In the genomic region with DNA sequence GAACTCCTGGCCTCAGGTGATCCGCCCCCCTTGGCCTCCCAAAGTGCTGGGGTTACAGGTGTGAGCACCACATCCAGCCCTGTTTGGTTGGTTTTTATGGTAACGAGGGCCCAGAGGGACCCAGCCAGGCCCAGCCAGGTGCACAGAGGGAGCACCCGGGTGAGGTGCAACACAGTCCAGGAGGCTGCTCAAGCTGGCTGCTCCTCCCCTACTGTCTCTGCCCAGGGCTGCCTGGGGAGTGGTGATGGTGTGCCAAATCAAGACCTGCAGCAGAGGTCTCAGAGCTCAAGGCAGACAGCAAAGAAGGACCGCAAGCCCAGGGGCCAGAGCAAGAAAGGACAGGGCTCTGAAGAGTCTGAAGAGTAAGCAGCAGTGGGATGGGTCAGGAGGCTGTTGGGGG, we compare ENCODE assay signal across 1 cellular context.
TF ChIP-seq lines count a peak whose summit lies in the region.

No MANE protein-coding gene starts in this region.

TF ChIP-seq in GM23338, 12 proteins besides CTCF, POLR2A, EP300 and RAD21 (continued from another document):
- TF ChIP-seq, protein P1, sequence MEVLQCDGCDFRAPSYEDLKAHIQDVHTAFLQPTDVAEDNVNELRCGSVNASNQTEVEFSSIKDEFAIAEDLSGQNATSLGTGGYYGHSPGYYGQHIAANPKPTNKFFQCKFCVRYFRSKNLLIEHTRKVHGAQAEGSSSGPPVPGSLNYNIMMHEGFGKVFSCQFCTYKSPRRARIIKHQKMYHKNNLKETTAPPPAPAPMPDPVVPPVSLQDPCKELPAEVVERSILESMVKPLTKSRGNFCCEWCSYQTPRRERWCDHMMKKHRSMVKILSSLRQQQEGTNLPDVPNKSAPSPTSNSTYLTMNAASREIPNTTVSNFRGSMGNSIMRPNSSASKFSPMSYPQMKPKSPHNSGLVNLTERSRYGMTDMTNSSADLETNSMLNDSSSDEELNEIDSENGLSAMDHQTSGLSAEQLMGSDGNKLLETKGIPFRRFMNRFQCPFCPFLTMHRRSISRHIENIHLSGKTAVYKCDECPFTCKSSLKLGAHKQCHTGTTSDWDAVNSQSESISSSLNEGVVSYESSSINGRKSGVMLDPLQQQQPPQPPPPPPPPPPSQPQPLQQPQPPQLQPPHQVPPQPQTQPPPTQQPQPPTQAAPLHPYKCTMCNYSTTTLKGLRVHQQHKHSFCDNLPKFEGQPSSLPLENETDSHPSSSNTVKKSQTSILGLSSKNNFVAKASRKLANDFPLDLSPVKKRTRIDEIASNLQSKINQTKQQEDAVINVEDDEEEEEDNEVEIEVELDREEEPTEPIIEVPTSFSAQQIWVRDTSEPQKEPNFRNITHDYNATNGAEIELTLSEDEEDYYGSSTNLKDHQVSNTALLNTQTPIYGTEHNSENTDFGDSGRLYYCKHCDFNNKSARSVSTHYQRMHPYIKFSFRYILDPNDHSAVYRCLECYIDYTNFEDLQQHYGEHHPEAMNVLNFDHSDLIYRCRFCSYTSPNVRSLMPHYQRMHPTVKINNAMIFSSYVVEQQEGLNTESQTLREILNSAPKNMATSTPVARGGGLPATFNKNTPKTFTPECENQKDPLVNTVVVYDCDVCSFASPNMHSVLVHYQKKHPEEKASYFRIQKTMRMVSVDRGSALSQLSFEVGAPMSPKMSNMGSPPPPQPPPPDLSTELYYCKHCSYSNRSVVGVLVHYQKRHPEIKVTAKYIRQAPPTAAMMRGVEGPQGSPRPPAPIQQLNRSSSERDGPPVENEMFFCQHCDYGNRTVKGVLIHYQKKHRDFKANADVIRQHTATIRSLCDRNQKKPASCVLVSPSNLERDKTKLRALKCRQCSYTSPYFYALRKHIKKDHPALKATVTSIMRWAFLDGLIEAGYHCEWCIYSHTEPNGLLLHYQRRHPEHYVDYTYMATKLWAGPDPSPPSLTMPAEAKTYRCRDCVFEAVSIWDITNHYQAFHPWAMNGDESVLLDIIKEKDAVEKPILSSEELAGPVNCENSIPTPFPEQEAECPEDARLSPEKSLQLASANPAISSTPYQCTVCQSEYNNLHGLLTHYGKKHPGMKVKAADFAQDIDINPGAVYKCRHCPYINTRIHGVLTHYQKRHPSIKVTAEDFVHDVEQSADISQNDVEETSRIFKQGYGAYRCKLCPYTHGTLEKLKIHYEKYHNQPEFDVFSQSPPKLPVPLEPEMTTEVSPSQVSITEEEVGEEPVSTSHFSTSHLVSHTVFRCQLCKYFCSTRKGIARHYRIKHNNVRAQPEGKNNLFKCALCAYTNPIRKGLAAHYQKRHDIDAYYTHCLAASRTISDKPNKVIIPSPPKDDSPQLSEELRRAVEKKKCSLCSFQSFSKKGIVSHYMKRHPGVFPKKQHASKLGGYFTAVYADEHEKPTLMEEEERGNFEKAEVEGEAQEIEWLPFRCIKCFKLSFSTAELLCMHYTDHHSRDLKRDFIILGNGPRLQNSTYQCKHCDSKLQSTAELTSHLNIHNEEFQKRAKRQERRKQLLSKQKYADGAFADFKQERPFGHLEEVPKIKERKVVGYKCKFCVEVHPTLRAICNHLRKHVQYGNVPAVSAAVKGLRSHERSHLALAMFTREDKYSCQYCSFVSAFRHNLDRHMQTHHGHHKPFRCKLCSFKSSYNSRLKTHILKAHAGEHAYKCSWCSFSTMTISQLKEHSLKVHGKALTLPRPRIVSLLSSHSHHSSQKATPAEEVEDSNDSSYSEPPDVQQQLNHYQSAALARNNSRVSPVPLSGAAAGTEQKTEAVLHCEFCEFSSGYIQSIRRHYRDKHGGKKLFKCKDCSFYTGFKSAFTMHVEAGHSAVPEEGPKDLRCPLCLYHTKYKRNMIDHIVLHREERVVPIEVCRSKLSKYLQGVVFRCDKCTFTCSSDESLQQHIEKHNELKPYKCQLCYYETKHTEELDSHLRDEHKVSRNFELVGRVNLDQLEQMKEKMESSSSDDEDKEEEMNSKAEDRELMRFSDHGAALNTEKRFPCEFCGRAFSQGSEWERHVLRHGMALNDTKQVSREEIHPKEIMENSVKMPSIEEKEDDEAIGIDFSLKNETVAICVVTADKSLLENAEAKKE (CRISPR knock-in tag; IDR thresholded peaks at IDR 0.05) = no peak
- TF ChIP-seq STAT1 (IDR thresholded peaks at IDR 0.05; ENCODE audit: unreplicated experiment) (no peak), ZNF331 (CRISPR knock-in tag; IDR thresholded peaks at IDR 0.05; ENCODE audit: low read depth) (no peak), EZH2phosphoT487 (IDR thresholded peaks at IDR 0.05; ENCODE audit: unreplicated experiment) (no peak), EZH2 (IDR thresholded peaks at IDR 0.05; ENCODE audit: low read depth, unreplicated experiment) (no peak), POLR2AphosphoS5 (IDR thresholded peaks at IDR 0.05; ENCODE audit: low read depth) (no peak), CREB1 (CRISPR knock-in tag; IDR thresholded peaks at IDR 0.05; ENCODE audit: low read depth) (no peak)
- TF ChIP-seq, protein P2, sequence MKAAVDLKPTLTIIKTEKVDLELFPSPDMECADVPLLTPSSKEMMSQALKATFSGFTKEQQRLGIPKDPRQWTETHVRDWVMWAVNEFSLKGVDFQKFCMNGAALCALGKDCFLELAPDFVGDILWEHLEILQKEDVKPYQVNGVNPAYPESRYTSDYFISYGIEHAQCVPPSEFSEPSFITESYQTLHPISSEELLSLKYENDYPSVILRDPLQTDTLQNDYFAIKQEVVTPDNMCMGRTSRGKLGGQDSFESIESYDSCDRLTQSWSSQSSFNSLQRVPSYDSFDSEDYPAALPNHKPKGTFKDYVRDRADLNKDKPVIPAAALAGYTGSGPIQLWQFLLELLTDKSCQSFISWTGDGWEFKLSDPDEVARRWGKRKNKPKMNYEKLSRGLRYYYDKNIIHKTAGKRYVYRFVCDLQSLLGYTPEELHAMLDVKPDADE (IDR thresholded peaks at IDR 0.05) = no peak
- TF ChIP-seq, protein P3, sequence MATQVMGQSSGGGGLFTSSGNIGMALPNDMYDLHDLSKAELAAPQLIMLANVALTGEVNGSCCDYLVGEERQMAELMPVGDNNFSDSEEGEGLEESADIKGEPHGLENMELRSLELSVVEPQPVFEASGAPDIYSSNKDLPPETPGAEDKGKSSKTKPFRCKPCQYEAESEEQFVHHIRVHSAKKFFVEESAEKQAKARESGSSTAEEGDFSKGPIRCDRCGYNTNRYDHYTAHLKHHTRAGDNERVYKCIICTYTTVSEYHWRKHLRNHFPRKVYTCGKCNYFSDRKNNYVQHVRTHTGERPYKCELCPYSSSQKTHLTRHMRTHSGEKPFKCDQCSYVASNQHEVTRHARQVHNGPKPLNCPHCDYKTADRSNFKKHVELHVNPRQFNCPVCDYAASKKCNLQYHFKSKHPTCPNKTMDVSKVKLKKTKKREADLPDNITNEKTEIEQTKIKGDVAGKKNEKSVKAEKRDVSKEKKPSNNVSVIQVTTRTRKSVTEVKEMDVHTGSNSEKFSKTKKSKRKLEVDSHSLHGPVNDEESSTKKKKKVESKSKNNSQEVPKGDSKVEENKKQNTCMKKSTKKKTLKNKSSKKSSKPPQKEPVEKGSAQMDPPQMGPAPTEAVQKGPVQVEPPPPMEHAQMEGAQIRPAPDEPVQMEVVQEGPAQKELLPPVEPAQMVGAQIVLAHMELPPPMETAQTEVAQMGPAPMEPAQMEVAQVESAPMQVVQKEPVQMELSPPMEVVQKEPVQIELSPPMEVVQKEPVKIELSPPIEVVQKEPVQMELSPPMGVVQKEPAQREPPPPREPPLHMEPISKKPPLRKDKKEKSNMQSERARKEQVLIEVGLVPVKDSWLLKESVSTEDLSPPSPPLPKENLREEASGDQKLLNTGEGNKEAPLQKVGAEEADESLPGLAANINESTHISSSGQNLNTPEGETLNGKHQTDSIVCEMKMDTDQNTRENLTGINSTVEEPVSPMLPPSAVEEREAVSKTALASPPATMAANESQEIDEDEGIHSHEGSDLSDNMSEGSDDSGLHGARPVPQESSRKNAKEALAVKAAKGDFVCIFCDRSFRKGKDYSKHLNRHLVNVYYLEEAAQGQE (IDR thresholded peaks at IDR 0.05; ENCODE audit: unreplicated experiment) = no peak
